Comparison of ENCODE assay signal across 25 cellular contexts in the genomic region with DNA sequence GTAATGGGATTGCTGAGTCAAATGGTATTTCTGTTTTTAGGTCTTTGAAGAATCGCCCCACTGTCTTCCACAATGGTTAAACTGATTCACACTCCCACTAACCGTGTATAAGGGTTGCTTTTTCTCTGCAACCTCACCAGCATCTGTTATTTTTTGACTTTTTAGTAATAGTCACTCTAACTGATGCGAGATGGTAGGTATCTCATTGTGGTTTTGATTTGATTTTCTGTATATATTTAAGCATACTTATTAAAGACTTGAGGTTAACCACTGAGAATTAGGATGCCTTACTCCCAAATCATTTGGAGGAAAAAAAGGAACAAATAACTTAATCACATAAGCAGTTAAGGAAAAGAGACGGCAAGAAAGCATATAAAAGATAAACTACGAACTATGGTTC.
DNase-seq lines count a peak whose midpoint lies in the region; ATAC-seq and TF ChIP-seq lines count a peak whose summit lies in the region.
"Had no signal": no experiment of that assay in that cellular context is flagged by ENCODE, and none has a peak within 500 bp of the region (broad histone marks: within the 10 kb centered on the region; RNA-seq: fewer than 3 reads in every experiment).

No MANE protein-coding gene starts in this region.

- TF ChIP-seq CTCF in mammary epithelial cell (conservative IDR thresholded peaks at IDR 0.05 in 1 of 2, IDR thresholded peaks at IDR 0.05 in 1 of 2; ENCODE audit: extremely low read depth in 1 of 2, insufficient read depth in 1 of 2, low read depth in 1 of 2, low read length in 2 of 2) (no peak), MCF 10A (IDR thresholded peaks at IDR 0.05; ENCODE audit: unreplicated experiment) (no peak), fibroblast of mammary gland (conservative IDR thresholded peaks at IDR 0.05; ENCODE audit: control insufficient read depth, insufficient read depth, low read depth, low read length) (no peak), smooth muscle cell (IDR thresholded peaks at IDR 0.05; ENCODE audit: borderline replicate concordance, insufficient read depth, poor library complexity, severe bottlenecking) (no peak)

- H3K4me3 ChIP-seq in mammary epithelial cell (replicated peaks in 1 of 3; ENCODE audit: insufficient read depth in 1 of 3, low read depth in 2 of 3, low read length in 3 of 3), result no peak overlapping the region
- no peak overlapping the region for H3K4me3 ChIP-seq in fibroblast of mammary gland (ENCODE audit: control insufficient read depth, low read depth, low read length)
- no peak overlapping the region for H3K4me3 ChIP-seq in smooth muscle cell
- H3K4me3 ChIP-seq: SJCRH30 had no signal

- H3K27ac Mint-ChIP-seq in MCF 10A (ENCODE audit: low read depth, unreplicated experiment), result no peak overlapping the region
- H3K27ac Mint-ChIP-seq: CD4-positive, alpha-beta memory T cell had no signal

- intact Hi-C loops in mammary epithelial cell (cut with micrococcal nuclease) (no loop called here), MCF 10A (cut with micrococcal nuclease) (no loop called here), sciatic nerve (cut with DNase I) (no loop called here)

- no peak overlapping the region for H3K27ac ChIP-seq in mammary epithelial cell (ENCODE audit: insufficient read depth, low read depth, low read length)
- peak overlapping the region; percentile 44 for H3K27ac ChIP-seq in smooth muscle cell (ENCODE audit: low read depth)
- H3K27ac ChIP-seq: HL-60, SJCRH30 had no signal

- H3F3A ChIP-seq in smooth muscle cell (ENCODE audit: low read depth), result peaks cover 11% of the 10 kb centered on the region

- no peak overlapping the region for H3K4me3 Mint-ChIP-seq in MCF 10A (ENCODE audit: unreplicated experiment)
- H3K4me3 Mint-ChIP-seq: CD4-positive, alpha-beta memory T cell had no signal

- H3K36me3 Mint-ChIP-seq in MCF 10A (ENCODE audit: insufficient read depth, unreplicated experiment), result no peaks in the 10 kb centered on the region
- H3K36me3 Mint-ChIP-seq: CD4-positive, alpha-beta memory T cell had no signal

- H3K79me2 ChIP-seq in mammary epithelial cell (ENCODE audit: insufficient read depth, low read length) (no peaks in the 10 kb centered on the region), smooth muscle cell (ENCODE audit: low read depth) (no peaks in the 10 kb centered on the region)

- H3K27me3 Mint-ChIP-seq in MCF 10A (ENCODE audit: insufficient read depth, unreplicated experiment), result no peaks in the 10 kb centered on the region

- H2AFZ ChIP-seq in mammary epithelial cell (ENCODE audit: low read depth, low read length) (no peak overlapping the region), smooth muscle cell (ENCODE audit: low read depth) (no peak overlapping the region)

- dilution Hi-C loops in mammary epithelial cell (cut with HindIII; ENCODE audit: low sequenced_read_pairs), result no loop called here

- H3K36me3 ChIP-seq in mammary epithelial cell (ENCODE audit: insufficient read depth, low read length) (no peaks in the 10 kb centered on the region), smooth muscle cell (ENCODE audit: low read depth) (no peaks in the 10 kb centered on the region)
- H3K36me3 ChIP-seq: SJCRH30 had no signal

- ATAC-seq in HG02973 (IDR thresholded peaks at IDR 0.05; ENCODE audit: unreplicated experiment) (no peak), HG03378 (IDR thresholded peaks at IDR 0.05; ENCODE audit: unreplicated experiment) (no peak), sciatic nerve (no peak)
- ATAC-seq: HCT116, PC-3, SK-N-SH treated with all-trans-retinoic acid at 6 μM for 48 hours had no signal

- H3K9ac ChIP-seq in mammary epithelial cell (ENCODE audit: insufficient read depth, low read length), result no peak overlapping the region
- H3K9ac ChIP-seq in smooth muscle cell (ENCODE audit: low read depth), result no peak overlapping the region

- H3K27me3 ChIP-seq in mammary epithelial cell (ENCODE audit: insufficient read depth, low read length), result no peaks in the 10 kb centered on the region
- H3K27me3 ChIP-seq in smooth muscle cell (ENCODE audit: low read depth), result no peaks in the 10 kb centered on the region
- H3K27me3 ChIP-seq: SJCRH30 had no signal

- H3K4me2 ChIP-seq in mammary epithelial cell (ENCODE audit: insufficient read depth, low read depth, low read length), result no peak overlapping the region
- peak overlapping the region; percentile 77 for H3K4me2 ChIP-seq in smooth muscle cell

- CTCF ChIA-PET in mammary epithelial cell (lab: Charles Lee; ENCODE audit: low non-redundant PET), result no interaction called here
- CTCF ChIA-PET in MCF 10A (lab: Yijun Ruan, JAX), result no interaction called here

- BruUV-seq in mammary epithelial cell (replicated peaks; lab: Mats Ljungman, UMichigan) (no TSS peak), MCF 10A (replicated peaks; lab: Mats Ljungman, UMichigan) (no TSS peak)

- H3K9me3 Mint-ChIP-seq in MCF 10A (ENCODE audit: unreplicated experiment), result no peaks in the 10 kb centered on the region

- H3K4me1 ChIP-seq in mammary epithelial cell (ENCODE audit: insufficient read depth, low read length) (peaks cover 20% of the 10 kb centered on the region), smooth muscle cell (ENCODE audit: low read depth) (no peaks in the 10 kb centered on the region)
- H3K4me1 ChIP-seq: SJCRH30 had no signal

- no peaks in the 10 kb centered on the region for H3K9me3 ChIP-seq in mammary epithelial cell (replicated peaks; ENCODE audit: insufficient read depth, low read length)
- H3K9me3 ChIP-seq in smooth muscle cell (replicated peaks; ENCODE audit: low read depth), result no peaks in the 10 kb centered on the region
- H3K9me3 ChIP-seq: SJCRH30 had no signal

- in situ Hi-C loops in mammary epithelial cell (cut with MboI; ENCODE audit: low sequenced_read_pairs in 2 of 2), result no loop called here

- 81% methylated on average over 5 of the region's 5 CpGs for WGBS in mammary epithelial cell (ENCODE audit: low coverage, missing lambda C conversion rate)
- 33% methylated on average over 5 of the region's 5 CpGs for WGBS in smooth muscle cell (ENCODE audit: low lambda C conversion rate)

- POLR2A ChIA-PET in MCF 10A (lab: Yijun Ruan, JAX), result no interaction called here

- H3K4me1 Mint-ChIP-seq in MCF 10A (ENCODE audit: insufficient read depth, unreplicated experiment), result peaks cover 15% of the 10 kb centered on the region
- H3K4me1 Mint-ChIP-seq: CD4-positive, alpha-beta memory T cell had no signal

- peak; percentile 6 for DNase-seq in mammary epithelial cell
- no peak for DNase-seq in MCF 10A (ENCODE audit: unreplicated experiment)
- DNase-seq in M059J (ENCODE audit: low read depth), result peak; percentile 26
- peak; percentile 78 for DNase-seq in fibroblast of mammary gland (ENCODE audit: low read depth)
- DNase-seq in smooth muscle cell (lab: John Stamatoyannopoulos, UW; ENCODE audit: unreplicated experiment), result no peak
- DNase-seq in sciatic nerve (ENCODE audit: low spot score), result no peak
- DNase-seq: C1 segment of cervical spinal cord; CD4-positive, alpha-beta memory T cell; COR-L47; EL; GF-D8; NCI-H1105 treated with DMSO at 0.1 percent for 48 hours; NCI-H146; NCI-H1930; NCI-H2107; NCI-H446; NCI-H524 treated with DMSO at 0.1 percent for 48 hours; NCI-H774; PC-3; SJCRH30 had no signal

- H4K20me1 ChIP-seq in mammary epithelial cell (ENCODE audit: insufficient read depth, low read length), result no peaks in the 10 kb centered on the region
- no peaks in the 10 kb centered on the region for H4K20me1 ChIP-seq in smooth muscle cell (ENCODE audit: low read depth)

Comparison
In these comparisons a context has a peak if more than half of its experiments do, and no peak if none do; other contexts are left out.
1. DNase-seq: peak in mammary epithelial cell (single experiment), M059J (single experiment) and fibroblast of mammary gland (single experiment); none in MCF 10A (single experiment), smooth muscle cell (single experiment) and sciatic nerve (single experiment).